ENCODE assay signal across 17 cellular contexts in genomic region chr7:131224996-131225395, GRCh38.
A peak's percentile ranks its signal among the peaks of the same experiment; 100 is the strongest.
DNase-seq lines count a peak whose midpoint lies in the region; ATAC-seq and TF ChIP-seq lines count a peak whose summit lies in the region.
"Had no signal": no experiment of that assay in that cellular context is flagged by ENCODE, and none has a peak within 500 bp of the region (broad histone marks: within the 10 kb centered on the region; RNA-seq: fewer than 3 reads in every experiment).

No MANE protein-coding gene starts in this region.

- WGBS in mammary epithelial cell (ENCODE audit: low coverage, missing lambda C conversion rate): 100% methylated on average over 4 of the region's 6 CpGs
- WGBS in esophagus muscularis mucosa: 94% methylated on average over 6 of the region's 6 CpGs
- WGBS in upper lobe of left lung, 2 donors: 87 to 89% methylated on average over 6 of the region's 6 CpGs

- DNase-seq in breast epithelium (ENCODE audit: low spot score in 2 of 2): no peak
- DNase-seq in mammary epithelial cell: no peak
- DNase-seq in esophagus muscularis mucosa (ENCODE audit: extremely low spot score): no peak
- DNase-seq in upper lobe of left lung: no peak
- DNase-seq in NCI-H2171 (lab: John Stamatoyannopoulos, UW): no peak
- no peak for DNase-seq in naive thymus-derived CD8-positive, alpha-beta T cell
- DNase-seq: 8988T; activated CD4-positive, alpha-beta T cell treated with anti-CD3 and anti-CD28 coated beads, Interleukin-2, amount 50 U/mL, for 48 hours; activated T-cell treated with anti-CD3 and anti-CD28 coated beads, Interleukin-2, amount 50 U/mL, for 48 hours; CD4-positive, alpha-beta memory T cell; DND-41; NCI-H187 treated with DMSO at 0.1 percent for 48 hours; NCI-H510A treated with DMSO at 0.1 percent for 48 hours; OCI-M1 had no signal

- no peaks in the 10 kb centered on the region for H3K36me3 Mint-ChIP-seq in naive thymus-derived CD8-positive, alpha-beta T cell
- H3K36me3 Mint-ChIP-seq: CD4-positive, alpha-beta memory T cell had no signal

- peak overlapping the region in 2 of 10 donors; percentile 47 to 65 for H3K27ac Mint-ChIP-seq in naive thymus-derived CD8-positive, alpha-beta T cell

- no peaks in the 10 kb centered on the region for H3K9me2 ChIP-seq in neural cell (ENCODE audit: insufficient read depth, low read length)

- no peaks in the 10 kb centered on the region for H3F3A ChIP-seq in neural cell (ENCODE audit: insufficient read depth, low read length, poor library complexity, severe bottlenecking)

- H3K4me2 ChIP-seq in mammary epithelial cell (ENCODE audit: insufficient read depth, low read depth, low read length) (no peak overlapping the region), neural cell (ENCODE audit: low read length) (no peak overlapping the region)

- H3K4me1 ChIP-seq in breast epithelium (peaks cover 0 to 8% of the 10 kb centered on the region in 2 donors), mammary epithelial cell (ENCODE audit: insufficient read depth, low read length) (no peaks in the 10 kb centered on the region), esophagus muscularis mucosa (peaks cover 10 to 23% (median 19%) of the 10 kb centered on the region in 4 donors), upper lobe of left lung (peaks cover 6 to 19% (median 18%) of the 10 kb centered on the region in 4 donors)

- no TSS peak for BruUV-seq in mammary epithelial cell (replicated peaks; lab: Mats Ljungman, UMichigan)

- intact Hi-C loops in breast epithelium (cut with DNase I; ENCODE audit: low total_unique reads): no loop called here
- intact Hi-C loops in mammary epithelial cell (cut with micrococcal nuclease): no loop called here
- intact Hi-C loops in esophagus muscularis mucosa (cut with DNase I): no loop called here

- no peak overlapping the region for H3K4me3 Mint-ChIP-seq in naive thymus-derived CD8-positive, alpha-beta T cell
- H3K4me3 Mint-ChIP-seq: CD4-positive, alpha-beta memory T cell had no signal

- H3K27me3 ChIP-seq in breast epithelium: no peaks in the 10 kb centered on the region
- no peaks in the 10 kb centered on the region for H3K27me3 ChIP-seq in mammary epithelial cell (ENCODE audit: insufficient read depth, low read length)
- H3K27me3 ChIP-seq in esophagus muscularis mucosa: no peaks in the 10 kb centered on the region
- H3K27me3 ChIP-seq in neural cell (ENCODE audit: insufficient read depth, low read depth, low read length): no peaks in the 10 kb centered on the region
- no peaks in the 10 kb centered on the region for H3K27me3 ChIP-seq in upper lobe of left lung

- H3K4me1 Mint-ChIP-seq in naive thymus-derived CD8-positive, alpha-beta T cell: peaks cover 8 to 11% (median 10%) of the 10 kb centered on the region in 4 donors

- H3K27me3 Mint-ChIP-seq in naive thymus-derived CD8-positive, alpha-beta T cell: no peaks in the 10 kb centered on the region
- H3K27me3 Mint-ChIP-seq: CD4-positive, alpha-beta memory T cell had no signal

- TF ChIP-seq CTCF in breast epithelium (IDR thresholded peaks at IDR 0.05) (no peak), mammary epithelial cell (conservative IDR thresholded peaks at IDR 0.05 in 1 of 2, IDR thresholded peaks at IDR 0.05 in 1 of 2; ENCODE audit: extremely low read depth in 1 of 2, insufficient read depth in 1 of 2, low read depth in 1 of 2, low read length in 2 of 2) (no peak), esophagus muscularis mucosa (IDR thresholded peaks at IDR 0.05) (no peak), neural cell (IDR thresholded peaks at IDR 0.05; ENCODE audit: poor library complexity, severe bottlenecking) (no peak), upper lobe of left lung (IDR thresholded peaks at IDR 0.05) (no peak)

- CTCF ChIA-PET in mammary epithelial cell (lab: Charles Lee; ENCODE audit: low non-redundant PET): no interaction called here

- H3K36me3 ChIP-seq in breast epithelium (no peaks in the 10 kb centered on the region), mammary epithelial cell (ENCODE audit: insufficient read depth, low read length) (no peaks in the 10 kb centered on the region), esophagus muscularis mucosa (no peaks in the 10 kb centered on the region), neural cell (ENCODE audit: insufficient read depth, low read length) (no peaks in the 10 kb centered on the region), upper lobe of left lung (no peaks in the 10 kb centered on the region)

- no peaks in the 10 kb centered on the region for H3K9me3 ChIP-seq in breast epithelium
- no peaks in the 10 kb centered on the region for H3K9me3 ChIP-seq in mammary epithelial cell (replicated peaks; ENCODE audit: insufficient read depth, low read length)
- H3K9me3 ChIP-seq in esophagus muscularis mucosa: no peaks in the 10 kb centered on the region
- H3K9me3 ChIP-seq in neural cell (ENCODE audit: low read length): no peaks in the 10 kb centered on the region
- H3K9me3 ChIP-seq in upper lobe of left lung: no peaks in the 10 kb centered on the region
- H3K9me3 ChIP-seq: psoas muscle had no signal

- POLR2A ChIA-PET in naive thymus-derived CD8-positive, alpha-beta T cell (lab: Charles Lee): interaction anchor here (0.7 kb wide), 1 partner anchor 883 kb away, joined by 3 read pairs; no protein-coding TSS in a partner anchor

- no peak overlapping the region for H3K9ac ChIP-seq in mammary epithelial cell (ENCODE audit: insufficient read depth, low read length)
- H3K9ac ChIP-seq in neural cell (ENCODE audit: low read length): no peak overlapping the region

- H3K27ac ChIP-seq in breast epithelium: peak overlapping the region; percentile 85
- no peak overlapping the region for H3K27ac ChIP-seq in mammary epithelial cell (ENCODE audit: insufficient read depth, low read depth, low read length)
- H3K27ac ChIP-seq in esophagus muscularis mucosa (replicated peaks in 1 of 4): peak overlapping the region; percentile 61 to 73 (median 69)
- peak overlapping the region; percentile 59 for H3K27ac ChIP-seq in neural cell (ENCODE audit: low read length)
- H3K27ac ChIP-seq in upper lobe of left lung: peak overlapping the region; percentile 67 to 81 (median 74)
- H3K27ac ChIP-seq: psoas muscle had no signal

- ATAC-seq in upper lobe of left lung (ENCODE audit: low FRiP score in 2 of 2) (no peak), GM21526 (IDR thresholded peaks at IDR 0.05; ENCODE audit: low FRiP score, unreplicated experiment) (no peak)
- no peak for ATAC-seq in naive thymus-derived CD8-positive, alpha-beta T cell

- TF ChIP-seq RAD21 in neural cell (conservative IDR thresholded peaks at IDR 0.05): no peak

- H2AFZ ChIP-seq in mammary epithelial cell (ENCODE audit: low read depth, low read length) (no peak overlapping the region), neural cell (ENCODE audit: low read depth, low read length) (no peak overlapping the region)

- dilution Hi-C loops in mammary epithelial cell (cut with HindIII; ENCODE audit: low sequenced_read_pairs): no loop called here

- no peak for TF ChIP-seq EP300 in esophagus muscularis mucosa (IDR thresholded peaks at IDR 0.05)
- TF ChIP-seq EP300 in neural cell (conservative IDR thresholded peaks at IDR 0.05; ENCODE audit: poor library complexity, severe bottlenecking): no peak
- no peak for TF ChIP-seq EP300 in upper lobe of left lung (IDR thresholded peaks at IDR 0.05)

- H3K4me3 ChIP-seq in breast epithelium (no peak overlapping the region), mammary epithelial cell (replicated peaks in 1 of 3; ENCODE audit: insufficient read depth in 1 of 3, low read depth in 2 of 3, low read length in 3 of 3) (no peak overlapping the region), esophagus muscularis mucosa (no peak overlapping the region), neural cell (ENCODE audit: low read length) (no peak overlapping the region), upper lobe of left lung (no peak overlapping the region)
- H3K4me3 ChIP-seq: psoas muscle had no signal

- no peaks in the 10 kb centered on the region for H3K79me2 ChIP-seq in mammary epithelial cell (ENCODE audit: insufficient read depth, low read length)
- no peaks in the 10 kb centered on the region for H3K79me2 ChIP-seq in neural cell (replicated peaks; ENCODE audit: insufficient read depth, low read length)

- TF ChIP-seq POLR2A in breast epithelium (IDR thresholded peaks at IDR 0.05): no peak
- no peak for TF ChIP-seq POLR2A in esophagus muscularis mucosa (IDR thresholded peaks at IDR 0.05; ENCODE audit: low read depth)
- no peak for TF ChIP-seq POLR2A in upper lobe of left lung (IDR thresholded peaks at IDR 0.05)

- in situ Hi-C loops in mammary epithelial cell (cut with MboI; ENCODE audit: low sequenced_read_pairs in 2 of 2): no loop called here

- no peaks in the 10 kb centered on the region for H4K20me1 ChIP-seq in mammary epithelial cell (ENCODE audit: insufficient read depth, low read length)
- no peaks in the 10 kb centered on the region for H4K20me1 ChIP-seq in neural cell (ENCODE audit: insufficient read depth)

- H3K9me3 Mint-ChIP-seq in naive thymus-derived CD8-positive, alpha-beta T cell: no peaks in the 10 kb centered on the region

TF ChIP-seq in neural cell, 6 proteins besides CTCF, POLR2A, EP300 and RAD21:
- TF ChIP-seq, protein P1, sequence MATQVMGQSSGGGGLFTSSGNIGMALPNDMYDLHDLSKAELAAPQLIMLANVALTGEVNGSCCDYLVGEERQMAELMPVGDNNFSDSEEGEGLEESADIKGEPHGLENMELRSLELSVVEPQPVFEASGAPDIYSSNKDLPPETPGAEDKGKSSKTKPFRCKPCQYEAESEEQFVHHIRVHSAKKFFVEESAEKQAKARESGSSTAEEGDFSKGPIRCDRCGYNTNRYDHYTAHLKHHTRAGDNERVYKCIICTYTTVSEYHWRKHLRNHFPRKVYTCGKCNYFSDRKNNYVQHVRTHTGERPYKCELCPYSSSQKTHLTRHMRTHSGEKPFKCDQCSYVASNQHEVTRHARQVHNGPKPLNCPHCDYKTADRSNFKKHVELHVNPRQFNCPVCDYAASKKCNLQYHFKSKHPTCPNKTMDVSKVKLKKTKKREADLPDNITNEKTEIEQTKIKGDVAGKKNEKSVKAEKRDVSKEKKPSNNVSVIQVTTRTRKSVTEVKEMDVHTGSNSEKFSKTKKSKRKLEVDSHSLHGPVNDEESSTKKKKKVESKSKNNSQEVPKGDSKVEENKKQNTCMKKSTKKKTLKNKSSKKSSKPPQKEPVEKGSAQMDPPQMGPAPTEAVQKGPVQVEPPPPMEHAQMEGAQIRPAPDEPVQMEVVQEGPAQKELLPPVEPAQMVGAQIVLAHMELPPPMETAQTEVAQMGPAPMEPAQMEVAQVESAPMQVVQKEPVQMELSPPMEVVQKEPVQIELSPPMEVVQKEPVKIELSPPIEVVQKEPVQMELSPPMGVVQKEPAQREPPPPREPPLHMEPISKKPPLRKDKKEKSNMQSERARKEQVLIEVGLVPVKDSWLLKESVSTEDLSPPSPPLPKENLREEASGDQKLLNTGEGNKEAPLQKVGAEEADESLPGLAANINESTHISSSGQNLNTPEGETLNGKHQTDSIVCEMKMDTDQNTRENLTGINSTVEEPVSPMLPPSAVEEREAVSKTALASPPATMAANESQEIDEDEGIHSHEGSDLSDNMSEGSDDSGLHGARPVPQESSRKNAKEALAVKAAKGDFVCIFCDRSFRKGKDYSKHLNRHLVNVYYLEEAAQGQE (IDR thresholded peaks at IDR 0.05; ENCODE audit: borderline replicate concordance): no peak
